ENCODE assay signal across 8 cellular contexts in genomic region chr6:126033696-126034095, GRCh38. TPM values are rescaled to one million over a fixed set of nuclear protein-coding genes. Genes with fewer than 3 reads are reported as not detected.
DNase-seq lines count a peak whose midpoint lies in the region; ATAC-seq, FAIRE-seq and TF ChIP-seq lines count a peak whose summit lies in the region.

No MANE protein-coding gene starts in this region.

- H3K4me1 ChIP-seq in keratinocyte (ENCODE audit: control insufficient read depth, extremely low read depth, insufficient read depth, low read length), result no peaks in the 10 kb centered on the region
- H3K4me1 ChIP-seq in tibial nerve, result peaks cover 0 to 10% (median 2%) of the 10 kb centered on the region in 4 donors

- dilution Hi-C loops in keratinocyte (cut with MboI; ENCODE audit: extremely low pct_ligation_motif_present, low sequenced_read_pairs), result no loop called here

- no peaks in the 10 kb centered on the region for H3K9me3 ChIP-seq in CD4-positive, alpha-beta T cell (ENCODE audit: control insufficient read depth, low read length)
- no peaks in the 10 kb centered on the region for H3K9me3 ChIP-seq in keratinocyte (ENCODE audit: control insufficient read depth, low read depth, low read length)
- H3K9me3 ChIP-seq in tibial nerve, result no peaks in the 10 kb centered on the region

- no peak for DNase-seq in CD4-positive, alpha-beta T cell
- DNase-seq in NCI-H2227 (lab: John Stamatoyannopoulos, UW; ENCODE audit: unreplicated experiment) (peak; percentile 28), brain pericyte (ENCODE audit: low read depth, low spot score) (peak; percentile 33), keratinocyte (ENCODE audit: low read depth, low spot score) (peak; percentile 7), tibial nerve (ENCODE audit: low spot score in 2 of 2) (peak in 1 of 2 donors; percentile 40)

- CTCF ChIA-PET in CD4-positive, alpha-beta T cell (lab: Charles Lee), result no interaction called here

- no peaks in the 10 kb centered on the region for H3K9me3 Mint-ChIP-seq in CD4-positive, alpha-beta T cell
- H3K9me3 Mint-ChIP-seq in activated T-helper 17 cell treated with anti-CD3 and anti-CD28 coated beads, Interleukin-2, amount 50 U/mL, for 72 hours, result no peaks in the 10 kb centered on the region

- 3 to 4% methylated on average over 3 of the region's 3 CpGs for WGBS in tibial nerve, 2 donors

- TF ChIP-seq EP300 in tibial nerve (IDR thresholded peaks at IDR 0.05), result no peak

- intact Hi-C loops in CD4-positive, alpha-beta T cell (cut with DNase I, micrococcal nuclease), result no loop called here

- H3K4me3 Mint-ChIP-seq in CD4-positive, alpha-beta T cell, result no peak overlapping the region
- H3K4me3 Mint-ChIP-seq in activated T-helper 17 cell treated with anti-CD3 and anti-CD28 coated beads, Interleukin-2, amount 50 U/mL, for 72 hours, result no peak overlapping the region

- no peaks in the 10 kb centered on the region for H4K20me1 ChIP-seq in keratinocyte (ENCODE audit: control insufficient read depth, extremely low read depth, insufficient read depth, low read length)

- peak; percentile 93 for FAIRE-seq in keratinocyte (lab: Jason Lieb, UNC)

- no peaks in the 10 kb centered on the region for H3K9me1 ChIP-seq in keratinocyte (ENCODE audit: control insufficient read depth, extremely low read depth, insufficient read depth, low read length)

- H3K4me2 ChIP-seq in keratinocyte (ENCODE audit: control insufficient read depth, extremely low read depth, insufficient read depth, low read depth, low read length), result no peak overlapping the region

- H3K27ac ChIP-seq in CD4-positive, alpha-beta T cell (ENCODE audit: low read depth, low read length), result no peak overlapping the region
- H3K27ac ChIP-seq in keratinocyte (ENCODE audit: control insufficient read depth, insufficient read depth, low read length) (no peak overlapping the region), tibial nerve (no peak overlapping the region)

- no peak overlapping the region for H2AFZ ChIP-seq in keratinocyte (ENCODE audit: control insufficient read depth, low read length)

- no peaks in the 10 kb centered on the region for H3K27me3 ChIP-seq in CD4-positive, alpha-beta T cell (ENCODE audit: control insufficient read depth, insufficient read depth, low read length)
- H3K27me3 ChIP-seq in keratinocyte (ENCODE audit: control insufficient read depth, extremely low read depth, insufficient read depth, low read length) (no peaks in the 10 kb centered on the region), tibial nerve (no peaks in the 10 kb centered on the region)

- POLR2A ChIA-PET in CD4-positive, alpha-beta T cell (lab: Charles Lee), result no interaction called here

- H3K27me3 Mint-ChIP-seq in CD4-positive, alpha-beta T cell, result no peaks in the 10 kb centered on the region
- H3K27me3 Mint-ChIP-seq in activated T-helper 17 cell treated with anti-CD3 and anti-CD28 coated beads, Interleukin-2, amount 50 U/mL, for 72 hours, result no peaks in the 10 kb centered on the region

- no peak overlapping the region for H3K27ac Mint-ChIP-seq in CD4-positive, alpha-beta T cell
- no peak overlapping the region for H3K27ac Mint-ChIP-seq in activated T-helper 17 cell treated with anti-CD3 and anti-CD28 coated beads, Interleukin-2, amount 50 U/mL, for 72 hours

- no peak overlapping the region for H3K4me3 ChIP-seq in keratinocyte (ENCODE audit: control insufficient read depth in 2 of 3, extremely low read depth in 1 of 3, insufficient read depth in 2 of 3, low read depth in 1 of 3, low read length in 3 of 3)
- no peak overlapping the region for H3K4me3 ChIP-seq in tibial nerve

- TF ChIP-seq POLR2A in tibial nerve (IDR thresholded peaks at IDR 0.05), result no peak

- TF ChIP-seq CTCF in CD4-positive, alpha-beta T cell (IDR thresholded peaks at IDR 0.05), result peak; percentile 11
- peak; percentile 50 to 63 (median 55) for TF ChIP-seq CTCF in keratinocyte (optimal IDR thresholded peaks at IDR 0.05 in 1 of 3, IDR thresholded peaks at IDR 0.05 in 1 of 3, conservative IDR thresholded peaks at IDR 0.05 in 1 of 3; ENCODE audit: extremely low read depth in 1 of 3, insufficient read depth in 2 of 3, low read length in 3 of 3)
- TF ChIP-seq CTCF in tibial nerve (IDR thresholded peaks at IDR 0.05), result peak in 4 of 5 experiments; percentile 17 to 50 (median 28)

- H3K36me3 ChIP-seq in keratinocyte (ENCODE audit: control insufficient read depth in 2 of 2, extremely low read depth in 1 of 2, insufficient read depth in 2 of 2, low read length in 2 of 2) (peaks cover 0 to 5% of the 10 kb centered on the region in 2 experiments), tibial nerve (peaks cover 0 to 10% (median 0%) of the 10 kb centered on the region in 3 donors)

- no peak for ATAC-seq in CD4-positive, alpha-beta T cell (ENCODE audit: poor library complexity)
- peak; percentile 88 for ATAC-seq in GM18861 (IDR thresholded peaks at IDR 0.05; ENCODE audit: unreplicated experiment)
- ATAC-seq in HG03066 (IDR thresholded peaks at IDR 0.05; ENCODE audit: low read depth, unreplicated experiment), result peak; percentile 69
- ATAC-seq in activated T-helper 17 cell treated with anti-CD3 and anti-CD28 coated beads, Interleukin-2, amount 50 U/mL, for 72 hours (replicated peaks), result no peak

- H3K36me3 Mint-ChIP-seq in CD4-positive, alpha-beta T cell (ENCODE audit: low read depth), result peaks cover 90% of the 10 kb centered on the region
- H3K36me3 Mint-ChIP-seq in activated T-helper 17 cell treated with anti-CD3 and anti-CD28 coated beads, Interleukin-2, amount 50 U/mL, for 72 hours (ENCODE audit: low read depth), result peaks cover 89% of the 10 kb centered on the region

- no peak overlapping the region for H3K9ac ChIP-seq in keratinocyte (ENCODE audit: control insufficient read depth, extremely low read depth, insufficient read depth, low read length)

- peaks cover 6% of the 10 kb centered on the region for H3K4me1 Mint-ChIP-seq in CD4-positive, alpha-beta T cell (ENCODE audit: low read depth)
- peaks cover 4% of the 10 kb centered on the region for H3K4me1 Mint-ChIP-seq in activated T-helper 17 cell treated with anti-CD3 and anti-CD28 coated beads, Interleukin-2, amount 50 U/mL, for 72 hours

- H3K79me2 ChIP-seq in keratinocyte (ENCODE audit: control insufficient read depth, insufficient read depth, low read length), result no peaks in the 10 kb centered on the region

RNA-seq across cellular contexts. Expression of gene TRMT11, which starts 47.4 kb away (rescaled TPM):
- 10 to 100 TPM; 21.6 to 22.5 TPM for total RNA-seq in CD4-positive, alpha-beta T cell
- 14.7 to 23.0 TPM (median 15.0 TPM) in 3 replicates for polyA plus RNA-seq in keratinocyte
- 14.9 TPM for polyA plus RNA-seq in keratinocyte (2011; ENCODE audit: low read depth)
- 11.9 and 20.6 TPM in 2 replicates for polyA plus RNA-seq in keratinocyte (2011; cell fraction: cytosol; rRNA removed)
- polyA plus RNA-seq in keratinocyte (2011; cell fraction: nucleus; rRNA removed), result 23.0 and 33.3 TPM in 2 replicates
- 10.7 and 13.5 TPM in 2 replicates for polyA plus RNA-seq in keratinocyte (2012; ENCODE audit: low replicate concordance)
- 1.1 to 30.8 TPM (median 9.2 TPM) in 3 replicates for polyA minus RNA-seq in keratinocyte
- 6.5 TPM for polyA minus RNA-seq in keratinocyte (2011; cell fraction: cytosol; rRNA and poly(A)+ RNA removed)
- 19.7 and 29.3 TPM in 2 replicates for polyA minus RNA-seq in keratinocyte (2011; cell fraction: nucleus; rRNA and poly(A)+ RNA removed)
- total RNA-seq in tibial nerve, result 10 to 100 TPM; 29.7 to 40.8 (median 33.7) TPM
- total RNA-seq in activated T-helper 17 cell treated with anti-CD3 and anti-CD28 coated beads, Interleukin-2, amount 50 U/mL, for 72 hours, result 10 to 100 TPM; 39.5 to 44.1 TPM

Comparison
In these comparisons a context has a peak if more than half of its experiments do, and no peak if none do; other contexts are left out.
1. ATAC-seq: peak in GM18861 (single experiment) and HG03066 (single experiment); none in CD4-positive, alpha-beta T cell (single experiment) and activated T-helper 17 cell treated with anti-CD3 and anti-CD28 coated beads, Interleukin-2, amount 50 U/mL, for 72 hours (single experiment).
2. DNase-seq: peak in NCI-H2227 (single experiment), brain pericyte (single experiment) and keratinocyte (single experiment); none in CD4-positive, alpha-beta T cell (0 of 10).
3. Peak in every context shown above with its lines, with median percentiles within 50 percentile points of each other: CTCF ChIP-seq.